8 cellular contexts compared by ENCODE assay signal in the genomic region with DNA sequence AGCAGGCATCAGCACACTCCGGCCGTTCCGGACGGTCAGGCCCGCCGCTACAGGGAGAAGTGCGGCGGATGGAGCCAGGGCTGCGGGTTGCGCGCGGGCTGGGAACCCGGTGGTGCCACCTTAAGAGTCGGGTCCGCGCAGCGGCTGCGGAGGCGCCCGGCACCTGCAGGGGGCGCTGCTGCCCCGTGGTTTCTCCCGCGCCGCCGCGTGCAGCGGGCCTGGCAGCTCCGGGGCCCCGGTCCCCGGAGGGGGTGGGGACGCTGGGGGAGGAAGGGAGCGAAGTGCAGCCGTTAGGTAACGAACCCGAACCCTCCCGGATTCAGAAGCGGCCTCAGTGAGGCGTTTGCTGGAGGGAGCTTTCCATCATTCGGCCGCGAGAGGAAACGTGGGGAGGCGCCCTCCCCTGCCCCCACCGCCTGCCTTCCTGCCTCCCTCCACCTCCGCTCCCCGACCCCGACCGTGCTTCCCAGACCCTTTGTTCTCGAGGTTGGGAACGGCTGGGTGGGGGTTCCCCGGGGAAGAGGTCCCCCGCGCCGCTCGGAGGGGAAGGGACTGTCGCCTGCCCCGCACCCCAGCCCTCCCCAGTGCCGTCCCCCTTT. TPM values are rescaled to one million over a fixed set of nuclear protein-coding genes. Genes with fewer than 3 reads are reported as not detected.
DNase-seq lines count a peak whose midpoint lies in the region; ATAC-seq and TF ChIP-seq lines count a peak whose summit lies in the region.

No MANE protein-coding gene starts in this region.

- H3K27me3 ChIP-seq in BJ (ENCODE audit: control insufficient read depth, insufficient read depth, low read length), result no peaks in the 10 kb centered on the region; the same call in 1 of the 2 replicates
- H3K27me3 ChIP-seq in effector memory CD4-positive, alpha-beta T cell (replicated peaks; ENCODE audit: control insufficient read depth, insufficient read depth, low read length, poor library complexity, severe bottlenecking), result peaks cover 61% of the 10 kb centered on the region
- H3K27me3 ChIP-seq in mesenchymal stem cell (ENCODE audit: control insufficient read depth in 1 of 2, insufficient read depth in 1 of 2, low read length in 2 of 2), result no peaks in the 10 kb centered on the region

- peaks cover 45% of the 10 kb centered on the region for H3K4me1 ChIP-seq in effector memory CD4-positive, alpha-beta T cell (ENCODE audit: control insufficient read depth, insufficient read depth, low read length, poor library complexity, severe bottlenecking)
- peaks cover 23% of the 10 kb centered on the region for H3K4me1 ChIP-seq in mesenchymal stem cell (ENCODE audit: control insufficient read depth, insufficient read depth, low read depth, low read length)

- no peaks in the 10 kb centered on the region for H3K9me3 ChIP-seq in effector memory CD4-positive, alpha-beta T cell (ENCODE audit: control insufficient read depth, low read length)
- H3K9me3 ChIP-seq in mesenchymal stem cell (ENCODE audit: control insufficient read depth, low read length), result no peaks in the 10 kb centered on the region

- TF ChIP-seq POLR2A in GM18951 (IDR thresholded peaks at IDR 0.05; ENCODE audit: extremely low read depth, insufficient read depth, insufficient read length), result peak; percentile 43

- no peak overlapping the region for H2AK5ac ChIP-seq in mesenchymal stem cell (ENCODE audit: low read length, severe bottlenecking)

- no peak overlapping the region for H2BK15ac ChIP-seq in mesenchymal stem cell (ENCODE audit: low read depth, poor library complexity, severe bottlenecking)

- peak overlapping the region; percentile 84 for H3K9ac ChIP-seq in mesenchymal stem cell (ENCODE audit: low read length)

- ATAC-seq in HG03139 (IDR thresholded peaks at IDR 0.05; ENCODE audit: unreplicated experiment), result peak; percentile 69

- no peak overlapping the region for H3K27ac ChIP-seq in effector memory CD4-positive, alpha-beta T cell (ENCODE audit: insufficient read depth, low read length, poor library complexity, severe bottlenecking)
- peak overlapping the region; percentile 41 for H3K27ac ChIP-seq in mesenchymal stem cell (ENCODE audit: low read length, poor library complexity, severe bottlenecking)

- peak overlapping the region; percentile 93 for H2BK120ac ChIP-seq in mesenchymal stem cell (ENCODE audit: low read depth, low read length)

- in situ Hi-C loops in GM18951 (cut with MboI; ENCODE audit: low sequenced_read_pairs, unreplicated experiment), result loop anchor here (10.0 to 25.0 kb wide), 2 partner anchors 239 to 467 kb away; no protein-coding TSS in a partner anchor

- peak overlapping the region; percentile 69 to 97 for H2BK12ac ChIP-seq in mesenchymal stem cell (ENCODE audit: low read length in 2 of 2)

- 1% methylated on average over 35 of the region's 59 CpGs for WGBS in mesenchymal stem cell

- peak overlapping the region in 1 of 2 experiments; percentile 94 for H3K23ac ChIP-seq in mesenchymal stem cell (ENCODE audit: low read length in 2 of 2)

- peak overlapping the region; percentile 89 to 91 for H3K18ac ChIP-seq in mesenchymal stem cell (ENCODE audit: low read depth in 1 of 2, low read length in 2 of 2)

- H3K4ac ChIP-seq in mesenchymal stem cell (ENCODE audit: low read depth in 1 of 2, low read length in 2 of 2), result peak overlapping the region in 1 of 2 experiments; percentile 19

- peaks cover 4% of the 10 kb centered on the region for H3K79me1 ChIP-seq in mesenchymal stem cell (replicated peaks; ENCODE audit: low read length, poor library complexity, severe bottlenecking)

- H4K8ac ChIP-seq in mesenchymal stem cell (ENCODE audit: low read length), result peak overlapping the region; percentile 59

- H3K4me2 ChIP-seq in mesenchymal stem cell (ENCODE audit: low read length, poor library complexity, severe bottlenecking), result peak overlapping the region; percentile 100

- H3K36me3 ChIP-seq in BJ (ENCODE audit: control insufficient read depth, insufficient read depth, low read length) (no peaks in the 10 kb centered on the region), mesenchymal stem cell (ENCODE audit: control insufficient read depth in 1 of 2, insufficient read depth in 2 of 2, low read depth in 1 of 2, low read length in 2 of 2) (no peaks in the 10 kb centered on the region)
- no peaks in the 10 kb centered on the region for H3K36me3 ChIP-seq in effector memory CD4-positive, alpha-beta T cell (ENCODE audit: control insufficient read depth, insufficient read depth, low read length)

- H3K4me3 ChIP-seq in BJ (ENCODE audit: low read depth, low read length) (peak overlapping the region; percentile 90), mesenchymal stem cell (ENCODE audit: insufficient read depth in 1 of 2, low read depth in 1 of 2, low read length in 2 of 2) (peak overlapping the region; percentile 63 to 90)
- peak overlapping the region; percentile 81 for H3K4me3 ChIP-seq in effector memory CD4-positive, alpha-beta T cell (ENCODE audit: insufficient read depth, low read depth, low read length, poor library complexity, severe bottlenecking)

- no peak for DNase-seq in BJ (ENCODE audit: low read depth)
- peak; percentile 84 for DNase-seq in NCI-H748 (lab: John Stamatoyannopoulos, UW; ENCODE audit: unreplicated experiment)
- peak; percentile 98 for DNase-seq in activated CD8-positive, alpha-beta memory T cell treated with anti-CD3 and anti-CD28 coated beads for 24 hours
- DNase-seq in effector memory CD4-positive, alpha-beta T cell, result peak; percentile 73 to 74 (median 73)
- peak; percentile 86 for DNase-seq in mesenchymal stem cell
- DNase-seq in stimulated activated CD8-positive, alpha-beta memory T cell treated with anti-CD3 and anti-CD28 coated beads, Interleukin-12 subunit alpha, Interleukin-12 subunit beta, amount 100 ng/mL, for 4 hours (ENCODE audit: low read depth), result peak; percentile 76

- TF ChIP-seq CTCF in BJ (IDR thresholded peaks at IDR 0.05; ENCODE audit: insufficient read depth, low read depth, low read length), result peak; percentile 65

- POLR2A ChIA-PET in BJ (lab: Charles Lee), result interaction anchor here (0.6 kb wide), 1 partner anchor 117 kb away, joined by 7 read pairs; no protein-coding TSS in a partner anchor

- peak overlapping the region in 1 of 2 experiments; percentile 90 for H3K14ac ChIP-seq in mesenchymal stem cell (ENCODE audit: low read length in 2 of 2)

- peak overlapping the region; percentile 72 for H2BK5ac ChIP-seq in mesenchymal stem cell (ENCODE audit: low read depth, low read length, poor library complexity, severe bottlenecking)

- CTCF ChIA-PET in BJ (lab: Yijun Ruan, JAX), result interaction anchor here (0.6 to 4.2 kb wide), 40 partner anchors 10 to 1494 kb away, joined by 3 to 53 read pairs (median 4); a partner anchor contains a TSS

- H2AFZ ChIP-seq in mesenchymal stem cell (ENCODE audit: low read depth, low read length), result peak overlapping the region; percentile 66

- peak overlapping the region; percentile 91 for H4K91ac ChIP-seq in mesenchymal stem cell (ENCODE audit: low read length)

RNA-seq across cellular contexts. Expression of a gene that starts 29.7 kb away (rescaled TPM):
- 0.27 and 0.60 TPM in 2 replicates for polyA plus RNA-seq in BJ (2011; rRNA removed)
- 0.33 and 0.41 TPM in 2 replicates for polyA minus RNA-seq in BJ (2011; rRNA and poly(A)+ RNA removed)
- 1.8 TPM for polyA plus RNA-seq in mesenchymal stem cell (2013, experiment 1 of 2)
- 1.8 TPM for polyA plus RNA-seq in mesenchymal stem cell (2013, experiment 2 of 2)

RNA-seq across cellular contexts. Expression of a gene that starts 38.2 kb away (rescaled TPM):
- polyA plus RNA-seq in BJ (2011; rRNA removed), result 30.2 and 32.4 TPM in 2 replicates
- 42.3 and 44.4 TPM in 2 replicates for polyA minus RNA-seq in BJ (2011; rRNA and poly(A)+ RNA removed)
- polyA plus RNA-seq in mesenchymal stem cell (2013, experiment 1 of 2), result 29.2 TPM
- 30.7 TPM for polyA plus RNA-seq in mesenchymal stem cell (2013, experiment 2 of 2)
